Comparison of ENCODE assay signal across 8 cellular contexts in the genomic region with DNA sequence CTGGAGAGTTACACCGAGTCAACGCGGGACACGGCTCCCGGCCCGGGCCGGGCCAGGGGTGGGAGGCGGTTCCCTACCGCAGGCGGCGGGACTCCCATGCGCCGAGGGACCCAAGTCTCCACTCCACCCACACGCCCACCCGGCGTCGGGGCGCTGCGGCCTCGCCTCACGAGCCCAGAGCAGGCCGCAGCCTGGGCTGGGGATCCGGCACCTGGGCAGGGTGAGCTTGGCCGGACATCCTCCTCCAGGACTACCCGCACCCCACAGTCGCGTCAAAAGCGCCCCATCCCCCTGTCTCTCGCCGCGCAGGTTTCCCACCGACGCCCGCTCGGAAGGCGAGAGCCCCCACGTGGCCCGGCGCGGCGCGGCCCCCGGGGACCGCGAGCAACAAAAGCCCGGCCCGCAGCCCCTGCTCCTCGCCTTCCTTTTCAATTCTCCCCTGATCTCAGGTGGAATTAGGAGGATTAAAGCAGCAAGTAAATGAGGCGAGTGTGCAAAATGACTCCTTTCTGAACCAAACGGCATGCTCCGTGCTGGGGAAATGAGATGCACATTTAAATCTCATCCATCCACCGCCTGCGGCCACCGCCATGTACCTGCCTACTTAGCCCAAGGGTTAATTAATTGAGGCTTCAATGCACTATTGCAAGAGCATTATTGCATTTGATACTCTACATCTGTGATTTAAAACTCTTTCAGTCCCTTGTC.
DNase-seq lines count a peak whose midpoint lies in the region; ATAC-seq and TF ChIP-seq lines count a peak whose summit lies in the region.

No MANE protein-coding gene starts in this region.

- H3K4me1 ChIP-seq in ascending aorta: peaks cover 5 to 9% of the 10 kb centered on the region in 2 donors

- intact Hi-C loops in ascending aorta (cut with DNase I): no loop called here

- ATAC-seq in HG03521 (IDR thresholded peaks at IDR 0.05; ENCODE audit: unreplicated experiment) (peak; percentile 58), left lobe of liver (peak; percentile 55), GM19452 (IDR thresholded peaks at IDR 0.05; ENCODE audit: unreplicated experiment) (no peak)

- H3K27ac ChIP-seq in ascending aorta (no peak overlapping the region), substantia nigra (ENCODE audit: low read depth, low read length, poor library complexity, severe bottlenecking) (peak overlapping the region; percentile 58)

- H3K27me3 ChIP-seq in ascending aorta: no peaks in the 10 kb centered on the region

- peak in 1 of 3 experiments; percentile 24 for TF ChIP-seq CTCF in ascending aorta (IDR thresholded peaks at IDR 0.05)

- H3K9me3 ChIP-seq in ascending aorta: no peaks in the 10 kb centered on the region

- H3K4me3 ChIP-seq in ascending aorta: peak overlapping the region; percentile 55 to 75

- DNase-seq in NCI-H82 (lab: John Stamatoyannopoulos, UW) (peak; percentile 53), NCI-H82 treated with DMSO at 0.1 percent for 48 hours (lab: John Stamatoyannopoulos, UW; ENCODE audit: unreplicated experiment) (no peak), ascending aorta (ENCODE audit: low spot score in 2 of 2) (no peak), left lobe of liver (ENCODE audit: low spot score) (no peak), substantia nigra (lab: John Stamatoyannopoulos, UW) (peak in 5 of 49 donors; percentile 21 to 46 (median 26)), DMS 273 treated with DMSO at 0.1 percent for 48 hours (lab: John Stamatoyannopoulos, UW) (no peak)

- no peaks in the 10 kb centered on the region for H3K36me3 ChIP-seq in ascending aorta
